ENCODE assay signal across 30 cellular contexts in the genomic region with DNA sequence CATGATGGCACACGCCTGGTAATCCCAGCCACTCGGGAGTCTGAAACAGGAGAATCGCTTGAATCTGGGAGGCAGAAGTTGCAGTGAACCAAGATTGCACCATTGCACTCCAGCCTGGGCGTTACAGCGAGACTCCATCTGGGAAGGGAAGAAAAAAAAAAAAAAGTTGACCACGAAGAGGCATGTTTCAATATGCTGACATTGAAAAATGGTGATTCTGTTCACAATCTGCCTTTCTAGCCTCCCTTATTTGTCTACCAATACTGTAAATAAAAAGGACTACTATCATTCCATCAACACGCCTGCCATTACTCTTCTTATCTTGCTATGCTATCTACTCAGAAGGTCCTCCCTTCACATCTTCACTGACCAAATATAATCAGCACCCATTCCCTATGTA.
"Had no signal": no experiment of that assay in that cellular context is flagged by ENCODE, and none has a peak within 500 bp of the region (broad histone marks: within the 10 kb centered on the region; RNA-seq: fewer than 3 reads in every experiment).

No MANE protein-coding gene starts in this region.

- H3K27ac Mint-ChIP-seq: activated CD4-positive, alpha-beta T cell treated with anti-CD3 and anti-CD28 coated beads, Interleukin-2, amount 10 ng/mL, durations not matched to agents 24 days and 14 days; activated CD8-positive, alpha-beta T cell treated with anti-CD3 and anti-CD28 coated beads for 36 hours; activated naive CD4-positive, alpha-beta T cell treated with anti-CD3 and anti-CD28 coated beads, Interleukin-2, amount 50 U/mL, for 24 hours; activated naive CD8-positive, alpha-beta T cell treated with anti-CD3 and anti-CD28 coated beads, Interleukin-2, amount 10 ng/mL, durations not matched to agents 7 days and 5 days; activated T-cell treated with anti-CD3 and anti-CD28 coated beads, Interleukin-2, amount 50 U/mL, for 72 hours; activated T-helper 17 cell treated with anti-CD3 and anti-CD28 coated beads, Interleukin-2, amount 50 U/mL, for 72 hours; T-cell had no signal

- H3K27ac ChIP-seq: Peyer's patch, WERI-Rb-1 had no signal

- H3K27me3 Mint-ChIP-seq: activated CD4-positive, alpha-beta T cell treated with anti-CD3 and anti-CD28 coated beads, Interleukin-2, amount 10 ng/mL, durations not matched to agents 24 days and 14 days; activated CD8-positive, alpha-beta T cell treated with anti-CD3 and anti-CD28 coated beads for 36 hours; activated naive CD4-positive, alpha-beta T cell treated with anti-CD3 and anti-CD28 coated beads, Interleukin-2, amount 50 U/mL, for 24 hours; activated naive CD8-positive, alpha-beta T cell treated with anti-CD3 and anti-CD28 coated beads, Interleukin-2, amount 10 ng/mL, durations not matched to agents 7 days and 5 days; activated T-helper 17 cell treated with anti-CD3 and anti-CD28 coated beads, Interleukin-2, amount 50 U/mL, for 72 hours; brain; T-cell had no signal

- FAIRE-seq: bronchial epithelial cell, colon had no signal

- H3K4me3 ChIP-seq: Peyer's patch had no signal

- H3K9me3 Mint-ChIP-seq: activated CD4-positive, alpha-beta T cell treated with anti-CD3 and anti-CD28 coated beads, Interleukin-2, amount 10 ng/mL, durations not matched to agents 24 days and 14 days; activated CD8-positive, alpha-beta T cell treated with anti-CD3 and anti-CD28 coated beads for 36 hours; activated naive CD4-positive, alpha-beta T cell treated with anti-CD3 and anti-CD28 coated beads, Interleukin-2, amount 50 U/mL, for 24 hours; activated naive CD8-positive, alpha-beta T cell treated with anti-CD3 and anti-CD28 coated beads, Interleukin-2, amount 10 ng/mL, durations not matched to agents 7 days and 5 days; activated T-cell treated with anti-CD3 and anti-CD28 coated beads, Interleukin-2, amount 50 U/mL, for 72 hours; activated T-helper 17 cell treated with anti-CD3 and anti-CD28 coated beads, Interleukin-2, amount 50 U/mL, for 72 hours; brain; T-cell had no signal

- H3K4me3 Mint-ChIP-seq: activated CD4-positive, alpha-beta T cell treated with anti-CD3 and anti-CD28 coated beads, Interleukin-2, amount 10 ng/mL, durations not matched to agents 24 days and 14 days; activated CD8-positive, alpha-beta T cell treated with anti-CD3 and anti-CD28 coated beads for 36 hours; activated naive CD4-positive, alpha-beta T cell treated with anti-CD3 and anti-CD28 coated beads, Interleukin-2, amount 50 U/mL, for 24 hours; activated naive CD8-positive, alpha-beta T cell treated with anti-CD3 and anti-CD28 coated beads, Interleukin-2, amount 10 ng/mL, durations not matched to agents 7 days and 5 days; activated T-cell treated with anti-CD3 and anti-CD28 coated beads, Interleukin-2, amount 50 U/mL, for 72 hours; activated T-helper 17 cell treated with anti-CD3 and anti-CD28 coated beads, Interleukin-2, amount 50 U/mL, for 72 hours; brain; T-cell had no signal

- H3K4me1 ChIP-seq: Peyer's patch had no signal

- ATAC-seq: activated CD8-positive, alpha-beta T cell treated with anti-CD3 and anti-CD28 coated beads for 36 hours; activated T-cell treated with anti-CD3 and anti-CD28 coated beads, Interleukin-2, amount 50 U/mL, for 72 hours; activated T-helper 17 cell treated with anti-CD3 and anti-CD28 coated beads, Interleukin-2, amount 50 U/mL, for 72 hours; SK-N-SH treated with all-trans-retinoic acid at 6 μM for 48 hours; T-cell had no signal

- H3K9me3 ChIP-seq: Peyer's patch had no signal

- H3K27me3 ChIP-seq: Peyer's patch had no signal

- H3K4me1 Mint-ChIP-seq: activated CD4-positive, alpha-beta T cell treated with anti-CD3 and anti-CD28 coated beads, Interleukin-2, amount 10 ng/mL, durations not matched to agents 24 days and 14 days; activated naive CD4-positive, alpha-beta T cell treated with anti-CD3 and anti-CD28 coated beads, Interleukin-2, amount 50 U/mL, for 24 hours; activated naive CD8-positive, alpha-beta T cell treated with anti-CD3 and anti-CD28 coated beads, Interleukin-2, amount 10 ng/mL, durations not matched to agents 7 days and 5 days; brain had no signal

- DNase-seq: activated CD4-positive, alpha-beta T cell treated with anti-CD3 and anti-CD28 coated beads, Interleukin-2, amount 10 ng/mL, durations not matched to agents 24 days and 14 days; activated CD4-positive, alpha-beta T cell treated with anti-CD3 and anti-CD28 coated beads, Interleukin-2, amount 50 U/mL, for 4 hours; activated CD8-positive, alpha-beta T cell treated with anti-CD3 and anti-CD28 coated beads for 36 hours; activated effector memory CD4-positive, alpha-beta T cell treated with anti-CD3 and anti-CD28 coated beads, Interleukin-2, amount 50 U/mL, for 16 hours; activated naive CD4-positive, alpha-beta T cell; activated naive CD8-positive, alpha-beta T cell treated with anti-CD3 and anti-CD28 coated beads, Interleukin-2, amount 10 ng/mL, durations not matched to agents 7 days and 5 days; activated T-cell treated with anti-CD3 and anti-CD28 coated beads, Interleukin-2, amount 50 U/mL, for 1 hour; activated T-cell treated with anti-CD3 and anti-CD28 coated beads, Interleukin-2, amount 50 U/mL, for 72 hours; caudate nucleus; cerebellar nuclear complex; Karpas-422; NCI-H1105 treated with DMSO at 0.1 percent for 48 hours; NCI-H1436; NCI-H1694; NCI-H1930; NCI-H345; NCI-H524 treated with DMSO at 0.1 percent for 48 hours; Peyer's patch; RPMI8226; SIG-M5; T-cell; T-helper 2 cell; T1000; WERI-Rb-1 had no signal
